ENCODE assay signal across 8 cellular contexts in the genomic region with DNA sequence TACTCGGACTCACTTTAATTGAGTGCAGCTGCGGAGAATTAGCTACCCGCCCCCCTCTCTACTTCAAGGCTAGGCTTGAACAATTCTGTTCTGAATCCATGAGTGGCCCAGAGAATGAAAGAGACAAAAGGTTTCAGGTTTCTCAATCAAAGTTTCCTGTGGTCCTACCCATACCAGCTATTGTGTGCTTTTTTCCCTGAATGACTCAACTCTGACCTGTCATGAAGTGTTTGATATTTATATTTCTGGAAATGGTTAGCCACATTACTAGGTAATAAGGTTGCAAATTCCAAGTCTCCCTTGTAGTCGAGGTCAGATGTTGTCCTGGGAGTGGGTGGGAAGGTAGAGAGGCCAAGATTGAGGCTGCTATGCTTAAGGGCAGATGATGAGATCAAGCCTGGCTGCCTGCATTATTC.
DNase-seq lines count a peak whose midpoint lies in the region; ATAC-seq, FAIRE-seq and TF ChIP-seq lines count a peak whose summit lies in the region.

No MANE protein-coding gene starts in this region.

- peak; percentile 28 for ATAC-seq in Right ventricle myocardium superior (ENCODE audit: poor library complexity)
- peak; percentile 62 for ATAC-seq in HG02970 (IDR thresholded peaks at IDR 0.05; ENCODE audit: low FRiP score, unreplicated experiment)

- H3K36me3 ChIP-seq in right atrium auricular region = no peaks in the 10 kb centered on the region
- no peaks in the 10 kb centered on the region for H3K36me3 ChIP-seq in skeletal muscle satellite cell (ENCODE audit: insufficient read depth, low read length)

- H3K4me2 ChIP-seq in skeletal muscle satellite cell (ENCODE audit: low read length) = peak overlapping the region; percentile 38

- DNase-seq in Right ventricle myocardium superior = no peak
- DNase-seq in right atrium auricular region (ENCODE audit: low spot score) = no peak
- peak; percentile 79 for DNase-seq in NCI-H2227 (lab: John Stamatoyannopoulos, UW; ENCODE audit: unreplicated experiment)
- DNase-seq in NCI-H526 (lab: John Stamatoyannopoulos, UW) = no peak
- DNase-seq in stimulated activated CD4-positive, alpha-beta T cell treated with anti-CD3 and anti-CD28 coated beads, Interleukin-4, amount 100 ng/mL, for 4 hours = no peak

- peak overlapping the region; percentile 53 for H3K9ac ChIP-seq in skeletal muscle satellite cell (ENCODE audit: low read depth, low read length)

- H3K4me1 ChIP-seq in right atrium auricular region (no peaks in the 10 kb centered on the region), skeletal muscle satellite cell (ENCODE audit: control insufficient read depth, insufficient read depth, low read length) (peaks cover 60% of the 10 kb centered on the region)

- H3K27me3 ChIP-seq in right atrium auricular region (no peaks in the 10 kb centered on the region), skeletal muscle satellite cell (ENCODE audit: control insufficient read depth, insufficient read depth, low read length) (no peaks in the 10 kb centered on the region)

- H3K4me3 ChIP-seq in right atrium auricular region = no peak overlapping the region
- no peak overlapping the region for H3K4me3 ChIP-seq in skeletal muscle satellite cell (ENCODE audit: low read length)

- no peak for TF ChIP-seq CTCF in right atrium auricular region (IDR thresholded peaks at IDR 0.05)

- H3K27ac ChIP-seq in right atrium auricular region = no peak overlapping the region

- H3K9me3 ChIP-seq in right atrium auricular region = peaks cover 0 to 7% of the 10 kb centered on the region in 2 donors
- H3K9me3 ChIP-seq in skeletal muscle satellite cell (replicated peaks; ENCODE audit: low read length) = no peaks in the 10 kb centered on the region

- FAIRE-seq in endometrium (lab: Jason Lieb, UNC) = peak; percentile 8

- intact Hi-C loops in Right ventricle myocardium superior (cut with DNase I) = no loop called here
